Comparison of ENCODE assay signal across 24 cellular contexts in the genomic region with DNA sequence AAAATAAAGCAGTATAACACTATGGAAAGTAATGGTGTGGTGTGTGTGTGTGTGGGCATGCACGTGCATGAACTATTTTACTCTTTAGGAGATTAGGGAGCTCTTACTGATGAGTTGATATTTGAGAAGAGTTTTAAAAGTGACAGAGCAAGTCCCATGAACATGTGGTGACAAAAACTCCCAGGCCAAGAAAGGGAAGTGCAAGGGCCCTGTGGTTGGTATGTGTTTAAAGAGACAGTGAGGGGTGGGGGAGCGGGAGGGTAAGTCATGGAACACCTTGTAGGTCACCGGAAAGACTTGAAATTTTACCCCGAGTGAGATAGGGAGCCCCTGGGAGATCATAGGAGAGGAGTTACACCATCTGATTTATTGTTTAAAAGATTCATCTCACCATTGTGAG.
"Had no signal": no experiment of that assay in that cellular context is flagged by ENCODE, and none has a peak within 500 bp of the region (broad histone marks: within the 10 kb centered on the region; RNA-seq: fewer than 3 reads in every experiment).

No MANE protein-coding gene starts in this region.

- H3K27me3 ChIP-seq: hepatocyte, neural progenitor cell, neutrophil, right lobe of liver, upper lobe of right lung had no signal

- DNase-seq: islet precursor cell; left ventricle myocardium inferior; naive B cell; natural killer cell; nephron progenitor cell; occipital lobe; psoas muscle; right lobe of liver; stimulated activated CD4-positive, alpha-beta T cell treated with anti-CD3 and anti-CD28 coated beads, Interleukin-1b, Interleukin-23, amount 100 ng/mL, for 48 hours; stimulated activated CD4-positive, alpha-beta T cell treated with anti-CD3 and anti-CD28 coated beads, Interleukin-2, amount 100 ng/mL, for 48 hours; stimulated activated CD4-positive, alpha-beta T cell treated with anti-CD3 and anti-CD28 coated beads, Interleukin-4, amount 100 ng/mL, for 4 hours; stimulated activated CD8-positive, alpha-beta memory T cell treated with anti-CD3 and anti-CD28 coated beads, Interleukin-4, amount 100 ng/mL, for 48 hours; tibial artery; trophoblast cell; upper lobe of right lung had no signal

- ATAC-seq: natural killer cell; psoas muscle; stimulated activated memory B cell treated with anti-CD40 and anti-IgM and Interleukin-4, amounts not matched to agents 10 μg/mL and 1 μg/mL and 100 μg/mL, for 72 hours had no signal

- H3K9me3 ChIP-seq: left ventricle myocardium inferior, neutrophil, psoas muscle, right lobe of liver, suprapubic skin, thoracic aorta, tibial artery, upper lobe of right lung had no signal

- H3K79me2 ChIP-seq: hepatocyte, parathyroid adenoma had no signal

- H3K36me3 ChIP-seq: left ventricle myocardium inferior, neural progenitor cell, neutrophil, right lobe of liver, suprapubic skin, thoracic aorta, tibial artery, upper lobe of right lung had no signal

- H3K4me3 ChIP-seq: hepatocyte, left ventricle myocardium inferior, neural progenitor cell, psoas muscle, right lobe of liver, smooth muscle cell, suprapubic skin, thoracic aorta, tibial artery, upper lobe of right lung had no signal

- H3K27ac ChIP-seq: hepatocyte, left ventricle myocardium inferior, neural progenitor cell, neutrophil, parathyroid adenoma, psoas muscle, right lobe of liver, suprapubic skin, thoracic aorta, tibial artery, upper lobe of right lung had no signal

- H2AFZ ChIP-seq: hepatocyte, neural progenitor cell, parathyroid adenoma had no signal

- H3K4me1 ChIP-seq: left ventricle myocardium inferior, neural progenitor cell, parathyroid adenoma, psoas muscle, right lobe of liver, suprapubic skin, tibial artery, upper lobe of right lung had no signal

- H3K4me2 ChIP-seq: hepatocyte, neural progenitor cell, smooth muscle cell had no signal

- H3K9ac ChIP-seq: neural progenitor cell, parathyroid adenoma had no signal

- FAIRE-seq: urothelium cell line had no signal
